9 cellular contexts compared by ENCODE assay signal in genomic region chr9:4663956-4664355, GRCh38. TPM values are rescaled to one million over a fixed set of nuclear protein-coding genes. Genes with fewer than 3 reads are reported as not detected.
A peak's percentile ranks its signal among the peaks of the same experiment; 100 is the strongest.
DNase-seq lines count a peak whose midpoint lies in the region; ATAC-seq and TF ChIP-seq lines count a peak whose summit lies in the region.
"Had no signal": no experiment of that assay in that cellular context is flagged by ENCODE, and none has a peak within 500 bp of the region (broad histone marks: within the 10 kb centered on the region; RNA-seq: fewer than 3 reads in every experiment).

No MANE protein-coding gene starts in this region.

- 87 to 96% (median 93%) methylated on average over 3 of the region's 3 CpGs for WGBS in heart left ventricle, 4 donors

- H3K9me3 Mint-ChIP-seq in Calu3 (ENCODE audit: low read depth, unreplicated experiment) (no peaks in the 10 kb centered on the region), nephron progenitor cell (peaks cover 3% of the 10 kb centered on the region)

- intact Hi-C loops in Calu3 (cut with micrococcal nuclease; ENCODE audit: unreplicated experiment) (no loop called here), heart left ventricle (cut with DNase I) (loop anchor here in 5 of 10 donors (2.0 to 10.0 kb wide), 4 partner anchors 15 to 771 kb away; partner anchors contain the start of genes AK3 (in 3 of the 5), CDC37L1 (in 1 of the 5), JAK2 (in 1 of the 5) and PLGRKT (in 1 of the 5))

- H3K4me1 ChIP-seq in duodenal mucosa (ENCODE audit: control insufficient read depth in 1 of 2, insufficient read depth in 2 of 2, low read length in 2 of 2): peaks cover 38 to 42% of the 10 kb centered on the region in 2 donors
- peaks cover 0 to 51% (median 32%) of the 10 kb centered on the region in 12 donors for H3K4me1 ChIP-seq in heart left ventricle

- no peak for ATAC-seq in heart left ventricle
- ATAC-seq in HG02642 (IDR thresholded peaks at IDR 0.05; ENCODE audit: poor library complexity, unreplicated experiment): no peak

- H3K4me3 ChIP-seq in duodenal mucosa (ENCODE audit: low read depth in 1 of 2, low read length in 2 of 2) (peak overlapping the region; percentile 85 to 87), heart left ventricle (no peak overlapping the region)

- H3K36me3 ChIP-seq in duodenal mucosa (ENCODE audit: control insufficient read depth in 1 of 2, insufficient read depth in 2 of 2, low read length in 2 of 2): no peaks in the 10 kb centered on the region
- no peaks in the 10 kb centered on the region for H3K36me3 ChIP-seq in heart left ventricle

- DNase-seq in Calu3: no peak
- peak; percentile 63 for DNase-seq in MV-4-11 (lab: John Stamatoyannopoulos, UW)
- DNase-seq in nephron progenitor cell: no peak
- DNase-seq in heart left ventricle: no peak
- no peak for DNase-seq in D341Med (ENCODE audit: low spot score)
- no peak for DNase-seq in activated T-cell treated with anti-CD3 and anti-CD28 coated beads for 4 hours
- DNase-seq: amniotic stem cell had no signal

- H3K4me1 Mint-ChIP-seq in Calu3 (ENCODE audit: low read depth, unreplicated experiment) (peaks cover 22% of the 10 kb centered on the region), nephron progenitor cell (peaks cover 47% of the 10 kb centered on the region)

- H3K27me3 Mint-ChIP-seq in Calu3 (ENCODE audit: unreplicated experiment): no peaks in the 10 kb centered on the region
- peaks cover 24% of the 10 kb centered on the region for H3K27me3 Mint-ChIP-seq in nephron progenitor cell (ENCODE audit: low read depth, poor library complexity)

- H3K27ac ChIP-seq in duodenal mucosa (ENCODE audit: low read depth, low read length) (no peak overlapping the region), heart left ventricle (no peak overlapping the region)

- H3K9me3 ChIP-seq in duodenal mucosa (ENCODE audit: control insufficient read depth in 1 of 2, low read length in 2 of 2) (no peaks in the 10 kb centered on the region), heart left ventricle (no peaks in the 10 kb centered on the region)

- H3K27me3 ChIP-seq in duodenal mucosa (ENCODE audit: control insufficient read depth in 1 of 2, insufficient read depth in 2 of 2, low read length in 2 of 2) (no peaks in the 10 kb centered on the region), heart left ventricle (no peaks in the 10 kb centered on the region)

- H3K9ac ChIP-seq in duodenal mucosa (ENCODE audit: low read depth in 1 of 2, low read length in 2 of 2): peak overlapping the region; percentile 72 to 86

- TF ChIP-seq CTCF in Calu3 (IDR thresholded peaks at IDR 0.05; ENCODE audit: unreplicated experiment) (no peak), nephron progenitor cell (IDR thresholded peaks at IDR 0.05) (no peak), heart left ventricle (IDR thresholded peaks at IDR 0.05) (no peak)

- peaks cover 40% of the 10 kb centered on the region for H3K36me3 Mint-ChIP-seq in Calu3 (ENCODE audit: insufficient read depth, unreplicated experiment)
- H3K36me3 Mint-ChIP-seq in nephron progenitor cell (ENCODE audit: low read depth): no peaks in the 10 kb centered on the region

- TSS peak; percentile 57 for BruUV-seq in Calu3 (replicated peaks; lab: Mats Ljungman, UMichigan)

- peak overlapping the region; percentile 79 for H3K4me3 Mint-ChIP-seq in Calu3 (ENCODE audit: low read depth, unreplicated experiment)
- peak overlapping the region; percentile 87 for H3K4me3 Mint-ChIP-seq in nephron progenitor cell

- CTCF ChIA-PET in Calu3 (lab: Charles Lee): no interaction called here

- no peak for TF ChIP-seq POLR2A in heart left ventricle (IDR thresholded peaks at IDR 0.05)

- H3K27ac Mint-ChIP-seq in Calu3 (ENCODE audit: unreplicated experiment) (peak overlapping the region; percentile 63), nephron progenitor cell (no peak overlapping the region)

RNA-seq across cellular contexts. Expression of gene PLPP6, which starts 1.9 kb away (rescaled TPM):
- 10.3 and 11.1 TPM in 2 replicates for total RNA-seq in Calu3 (2022)
- 1 to 10 TPM; 2.4 to 5.4 (median 3.6) TPM for total RNA-seq in heart left ventricle
- polyA plus RNA-seq in heart left ventricle: 1 to 10 TPM; 1.0 to 2.6 TPM

RNA-seq across cellular contexts. Expression of gene SPATA6L, which starts 2.3 kb away (rescaled TPM):
- total RNA-seq in Calu3 (2022) (5.7 and 7.1 TPM in 2 replicates), heart left ventricle (1 to 10 TPM in 3 of 9 donors, under 1 TPM in 5, not detected in 1; 0.37 to 2.1 (median 0.59) TPM)
- polyA plus RNA-seq in heart left ventricle: under 1 TPM; 0.14 to 0.23 TPM

RNA-seq across cellular contexts. Expression of gene CDC37L1, which starts 15.4 kb away (rescaled TPM):
- 12.1 TPM in 2 replicates for total RNA-seq in Calu3 (2022)
- total RNA-seq in heart left ventricle: 100 to 1,000 TPM in 1 of 9 donors, 10 to 100 TPM in 8; 29.3 to 100 (median 34.9) TPM
- polyA plus RNA-seq in heart left ventricle: 10 to 100 TPM; 15.6 to 92.9 TPM

Comparison
In these comparisons a context has a peak if more than half of its experiments do, and no peak if none do; other contexts are left out.
1. H3K4me3 ChIP-seq: peak in duodenal mucosa (2 of 2); none in heart left ventricle (0 of 12).